7 cellular contexts compared by ENCODE assay signal in the genomic region with DNA sequence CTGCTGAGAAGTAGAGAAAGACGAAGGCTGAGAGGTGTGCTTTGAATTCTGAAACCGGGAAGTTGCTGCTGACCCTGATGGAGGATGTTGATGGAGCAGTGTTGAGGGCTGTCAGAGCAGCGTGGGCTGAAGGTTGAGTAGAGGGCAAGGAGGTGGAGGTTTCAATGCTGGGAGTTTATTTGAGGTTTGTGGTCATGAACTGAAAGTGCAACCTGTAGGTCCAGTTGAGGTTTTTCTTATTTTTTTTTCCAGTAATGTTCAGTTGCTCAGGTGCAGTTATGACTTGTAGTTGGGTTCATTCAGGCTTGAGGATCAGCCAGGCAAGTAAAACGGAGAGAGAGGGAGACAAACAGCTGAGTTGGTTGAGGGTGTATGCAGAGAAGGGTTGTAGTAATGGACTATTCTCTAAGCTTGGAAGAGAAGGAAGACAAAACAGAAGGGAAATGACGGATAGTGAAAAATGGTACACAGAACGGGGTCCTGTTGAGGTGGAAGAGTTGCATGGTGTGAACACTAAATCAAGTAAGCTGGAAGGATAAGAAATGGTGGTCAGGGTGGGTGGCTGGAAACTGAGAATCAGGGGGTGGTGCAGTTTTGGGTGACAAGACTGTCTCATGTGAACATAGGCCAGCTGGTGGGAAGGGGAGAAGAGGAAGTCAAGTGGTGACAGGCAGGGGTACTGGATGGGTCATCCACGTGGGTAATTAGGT. TPM values are rescaled to one million over a fixed set of nuclear protein-coding genes. Genes with fewer than 3 reads are reported as not detected.
A peak's percentile ranks its signal among the peaks of the same experiment; 100 is the strongest.
DNase-seq lines count a peak whose midpoint lies in the region; ATAC-seq and TF ChIP-seq lines count a peak whose summit lies in the region.

No MANE protein-coding gene starts in this region.

- H3K36me3 Mint-ChIP-seq in activated CD8-positive, alpha-beta memory T cell treated with anti-CD3 and anti-CD28 coated beads, Interleukin-2, amount 10 ng/mL, durations not matched to agents 7 days and 5 days: no peaks in the 10 kb centered on the region

- CTCF ChIA-PET in activated CD8-positive, alpha-beta memory T cell treated with anti-CD3 and anti-CD28 coated beads, Interleukin-2, amount 10 ng/mL, durations not matched to agents 7 days and 5 days (lab: Charles Lee): interaction anchor here (0.8 to 1.4 kb wide), 5 partner anchors 9 to 175 kb away, joined by 3 to 8 read pairs (median 4); partner anchors contain the start of gene UBE2G1

- H3K4me1 ChIP-seq in foreskin keratinocyte: peaks cover 6% of the 10 kb centered on the region

- no peak overlapping the region for H3K27ac ChIP-seq in foreskin keratinocyte

- H3K27me3 ChIP-seq in foreskin keratinocyte: no peaks in the 10 kb centered on the region

- no peaks in the 10 kb centered on the region for H3K27me3 Mint-ChIP-seq in activated CD8-positive, alpha-beta memory T cell treated with anti-CD3 and anti-CD28 coated beads, Interleukin-2, amount 10 ng/mL, durations not matched to agents 7 days and 5 days

- peak; percentile 76 for ATAC-seq in GM19372 (IDR thresholded peaks at IDR 0.05; ENCODE audit: low read depth, unreplicated experiment)
- ATAC-seq in HG03097 (IDR thresholded peaks at IDR 0.05; ENCODE audit: low FRiP score, unreplicated experiment): peak; percentile 69
- peak; percentile 87 for ATAC-seq in activated CD8-positive, alpha-beta memory T cell treated with anti-CD3 and anti-CD28 coated beads, Interleukin-2, amount 10 ng/mL, durations not matched to agents 7 days and 5 days
- ATAC-seq in left lobe of liver: no peak
- ATAC-seq in foreskin keratinocyte: no peak

- H3K4me3 Mint-ChIP-seq in activated CD8-positive, alpha-beta memory T cell treated with anti-CD3 and anti-CD28 coated beads, Interleukin-2, amount 10 ng/mL, durations not matched to agents 7 days and 5 days: peak overlapping the region; percentile 52

- peak; percentile 84 for DNase-seq in activated CD8-positive, alpha-beta memory T cell treated with anti-CD3 and anti-CD28 coated beads, Interleukin-2, amount 10 ng/mL, durations not matched to agents 7 days and 5 days
- DNase-seq in stimulated activated CD4-positive, alpha-beta T cell treated with anti-CD3 and anti-CD28 coated beads, Interleukin-4, amount 100 ng/mL, for 48 hours (ENCODE audit: low read depth in 2 of 2): peak; percentile 44 to 58
- DNase-seq in left lobe of liver (ENCODE audit: low spot score) (no peak), foreskin keratinocyte (no peak), SW 1271 (lab: John Stamatoyannopoulos, UW) (no peak)

- H3K27ac Mint-ChIP-seq in activated CD8-positive, alpha-beta memory T cell treated with anti-CD3 and anti-CD28 coated beads, Interleukin-2, amount 10 ng/mL, durations not matched to agents 7 days and 5 days: peak overlapping the region; percentile 92

- no peak for TF ChIP-seq CTCF in foreskin keratinocyte (conservative IDR thresholded peaks at IDR 0.05)

- H3K4me1 Mint-ChIP-seq in activated CD8-positive, alpha-beta memory T cell treated with anti-CD3 and anti-CD28 coated beads, Interleukin-2, amount 10 ng/mL, durations not matched to agents 7 days and 5 days: peaks cover 44% of the 10 kb centered on the region

- H3K9me3 Mint-ChIP-seq in activated CD8-positive, alpha-beta memory T cell treated with anti-CD3 and anti-CD28 coated beads, Interleukin-2, amount 10 ng/mL, durations not matched to agents 7 days and 5 days (ENCODE audit: low read depth): no peaks in the 10 kb centered on the region

RNA-seq across cellular contexts. Expression of gene UBE2G1, which starts 8.7 kb away (rescaled TPM):
- 10 to 100 TPM; 77.1 to 83.0 TPM for total RNA-seq in activated CD8-positive, alpha-beta memory T cell treated with anti-CD3 and anti-CD28 coated beads, Interleukin-2, amount 10 ng/mL, durations not matched to agents 7 days and 5 days
- 37.8 TPM for total RNA-seq in left lobe of liver
- total RNA-seq in foreskin keratinocyte: 57.0 and 63.3 TPM in 2 replicates
- 34.0 and 36.4 TPM in 2 replicates for polyA plus RNA-seq in foreskin keratinocyte

RNA-seq across cellular contexts. Expression of gene SPNS3, which starts 58.5 kb away (rescaled TPM):
- 10 to 100 TPM; 17.6 to 39.1 TPM for total RNA-seq in activated CD8-positive, alpha-beta memory T cell treated with anti-CD3 and anti-CD28 coated beads, Interleukin-2, amount 10 ng/mL, durations not matched to agents 7 days and 5 days
- total RNA-seq in left lobe of liver (not detected), foreskin keratinocyte (not detected in 2 replicates)
- polyA plus RNA-seq in foreskin keratinocyte: 0.12 TPM in 1 of 2 replicates, not detected in the other

Comparison
In these comparisons a context has a peak if more than half of its experiments do, and no peak if none do; other contexts are left out.
1. ATAC-seq: peak in GM19372 (single experiment), HG03097 (single experiment) and activated CD8-positive, alpha-beta memory T cell treated with anti-CD3 and anti-CD28 coated beads, Interleukin-2, amount 10 ng/mL, durations not matched to agents 7 days and 5 days (single experiment); none in left lobe of liver (single experiment) and foreskin keratinocyte (single experiment).
2. DNase-seq: peak in activated CD8-positive, alpha-beta memory T cell treated with anti-CD3 and anti-CD28 coated beads, Interleukin-2, amount 10 ng/mL, durations not matched to agents 7 days and 5 days (single experiment) and stimulated activated CD4-positive, alpha-beta T cell treated with anti-CD3 and anti-CD28 coated beads, Interleukin-4, amount 100 ng/mL, for 48 hours (2 of 2); none in left lobe of liver (single experiment), foreskin keratinocyte (0 of 2) and SW 1271 (0 of 2).
3. RNA of gene SPNS3, which starts 58.5 kb away (total RNA-seq): 17.6 to 39.1 TPM in activated CD8-positive, alpha-beta memory T cell treated with anti-CD3 and anti-CD28 coated beads, Interleukin-2, amount 10 ng/mL, durations not matched to agents 7 days and 5 days; not detected in foreskin keratinocyte and not detected in left lobe of liver (single experiment); every median in the first group is over 10 times any median in the second.